Comparison of ENCODE assay signal across 2 cellular contexts in the genomic region with DNA sequence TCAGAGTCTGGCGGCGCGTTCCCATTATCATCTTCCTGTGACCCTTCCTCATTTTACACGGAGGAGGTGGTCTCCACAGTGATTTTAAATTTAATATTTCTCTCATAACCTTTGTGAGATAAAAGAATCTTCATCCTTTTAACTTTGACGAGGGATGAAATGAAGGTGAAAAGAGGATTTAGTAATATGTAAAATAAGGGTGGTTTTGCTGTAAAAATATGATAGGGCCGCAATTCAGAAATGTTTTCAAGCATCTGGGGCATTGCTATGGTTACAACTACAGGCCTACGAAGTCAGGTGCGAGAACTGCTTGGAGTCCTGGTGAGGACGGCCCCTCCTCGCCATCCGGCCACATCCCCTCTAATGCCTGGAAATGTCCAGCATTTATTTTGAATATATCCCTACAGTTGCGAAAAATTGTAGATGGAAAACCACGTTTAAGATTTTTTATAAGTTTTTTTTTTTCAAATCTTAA.
A peak's percentile ranks its signal among the peaks of the same experiment; 100 is the strongest.
TF ChIP-seq lines count a peak whose summit lies in the region.

No MANE protein-coding gene starts in this region.

TF ChIP-seq in GM12891, 5 proteins besides CTCF, POLR2A, EP300 and RAD21:
- peak; percentile 20; the same call in 1 of the 2 replicates for TF ChIP-seq SPI1 (IDR thresholded peaks at IDR 0.05; ENCODE audit: low read depth, low read length)
- TF ChIP-seq TAF1 (IDR thresholded peaks at IDR 0.05; ENCODE audit: low read depth, low read length), result no peak

TF ChIP-seq in H1, 55 proteins besides CTCF, POLR2A, EP300 and RAD21:
- TF ChIP-seq, protein P1, sequence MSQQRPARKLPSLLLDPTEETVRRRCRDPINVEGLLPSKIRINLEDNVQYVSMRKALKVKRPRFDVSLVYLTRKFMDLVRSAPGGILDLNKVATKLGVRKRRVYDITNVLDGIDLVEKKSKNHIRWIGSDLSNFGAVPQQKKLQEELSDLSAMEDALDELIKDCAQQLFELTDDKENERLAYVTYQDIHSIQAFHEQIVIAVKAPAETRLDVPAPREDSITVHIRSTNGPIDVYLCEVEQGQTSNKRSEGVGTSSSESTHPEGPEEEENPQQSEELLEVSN (IDR thresholded peaks at IDR 0.05), result no peak
- TF ChIP-seq GABPA (IDR thresholded peaks at IDR 0.05; ENCODE audit: borderline replicate concordance, insufficient read depth, low read length), result no peak
- no peak for TF ChIP-seq CREB1 (IDR thresholded peaks at IDR 0.05)
- TF ChIP-seq JUN (IDR thresholded peaks at IDR 0.05; ENCODE audit: low read depth, low read length), result no peak
- no peak for TF ChIP-seq TAF1 (IDR thresholded peaks at IDR 0.05; ENCODE audit: low read depth, low read length)
- no peak for TF ChIP-seq HDAC6 (IDR thresholded peaks at IDR 0.05; ENCODE audit: low read depth, low read length)
- TF ChIP-seq CTBP2 (IDR thresholded peaks at IDR 0.05; ENCODE audit: borderline replicate concordance, insufficient read depth, insufficient read length, low read length), result peak; percentile 14
- TF ChIP-seq SIRT6 (IDR thresholded peaks at IDR 0.05; ENCODE audit: low read length), result no peak
- no peak for TF ChIP-seq EZH2 (IDR thresholded peaks at IDR 0.05; ENCODE audit: low read depth, low read length, severe bottlenecking)
- no peak for TF ChIP-seq POU5F1 (IDR thresholded peaks at IDR 0.05; ENCODE audit: low read depth, low read length)
- TF ChIP-seq SP4 (IDR thresholded peaks at IDR 0.05; ENCODE audit: low read length), result 0 out of 2 replicates have a peak, but pooled peaks have one; percentile 31
- TF ChIP-seq YY1 (IDR thresholded peaks at IDR 0.05; ENCODE audit: low read depth, low read length), result no peak
- no peak for TF ChIP-seq CHD1 (IDR thresholded peaks at IDR 0.05; ENCODE audit: low read depth, low read length)
- TF ChIP-seq, protein P2, sequence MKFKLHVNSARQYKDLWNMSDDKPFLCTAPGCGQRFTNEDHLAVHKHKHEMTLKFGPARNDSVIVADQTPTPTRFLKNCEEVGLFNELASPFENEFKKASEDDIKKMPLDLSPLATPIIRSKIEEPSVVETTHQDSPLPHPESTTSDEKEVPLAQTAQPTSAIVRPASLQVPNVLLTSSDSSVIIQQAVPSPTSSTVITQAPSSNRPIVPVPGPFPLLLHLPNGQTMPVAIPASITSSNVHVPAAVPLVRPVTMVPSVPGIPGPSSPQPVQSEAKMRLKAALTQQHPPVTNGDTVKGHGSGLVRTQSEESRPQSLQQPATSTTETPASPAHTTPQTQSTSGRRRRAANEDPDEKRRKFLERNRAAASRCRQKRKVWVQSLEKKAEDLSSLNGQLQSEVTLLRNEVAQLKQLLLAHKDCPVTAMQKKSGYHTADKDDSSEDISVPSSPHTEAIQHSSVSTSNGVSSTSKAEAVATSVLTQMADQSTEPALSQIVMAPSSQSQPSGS (IDR thresholded peaks at IDR 0.05; ENCODE audit: low read length), result peak; percentile 81; the same call in 1 of the 2 replicates
- no peak for TF ChIP-seq SP2 (IDR thresholded peaks at IDR 0.05; ENCODE audit: low read length)
TF ChIP-seq in H1: peak in this region for 3.
